ENCODE assay signal across 36 cellular contexts in genomic region chr18:7089369-7089768, GRCh38. TPM values are rescaled to one million over a fixed set of nuclear protein-coding genes. Genes with fewer than 3 reads are reported as not detected.
"Had no signal": no experiment of that assay in that cellular context is flagged by ENCODE, and none has a peak within 500 bp of the region (broad histone marks: within the 10 kb centered on the region; RNA-seq: fewer than 3 reads in every experiment).

No MANE protein-coding gene starts in this region.

- H3K4me1 Mint-ChIP-seq: activated CD4-positive, alpha-beta T cell treated with anti-CD3 and anti-CD28 coated beads, Interleukin-2, amount 10 ng/mL, durations not matched to agents 24 days and 14 days; activated naive CD8-positive, alpha-beta T cell treated with anti-CD3 and anti-CD28 coated beads for 36 hours; naive thymus-derived CD4-positive, alpha-beta T cell; T-helper 17 cell had no signal

- H3K4me3 Mint-ChIP-seq: activated CD4-positive, alpha-beta memory T cell treated with anti-CD3 and anti-CD28 coated beads for 36 hours; activated CD4-positive, alpha-beta T cell treated with anti-CD3 and anti-CD28 coated beads, Interleukin-2, amount 10 ng/mL, durations not matched to agents 24 days and 14 days; activated naive CD4-positive, alpha-beta T cell treated with anti-CD3 and anti-CD28 coated beads for 36 hours; activated naive CD8-positive, alpha-beta T cell treated with anti-CD3 and anti-CD28 coated beads for 36 hours; activated T-helper 1 cell treated with anti-CD3 and anti-CD28 coated beads, Interleukin-12 subunit alpha, Interleukin-12 subunit beta, Interleukin-2, Interleukin-4 antibody, amounts not matched to agents 30 ng/mL and 10 ng/mL and 1 ng/mL, durations not matched to agents 14 hours and 24 hours and 36 hours; effector memory CD8-positive, alpha-beta T cell; naive thymus-derived CD4-positive, alpha-beta T cell; T-helper 17 cell; type B pancreatic cell had no signal

- H3K4me1 ChIP-seq: body of pancreas, prostate gland had no signal

- H3K27me3 Mint-ChIP-seq: activated CD4-positive, alpha-beta memory T cell treated with anti-CD3 and anti-CD28 coated beads for 36 hours; activated CD4-positive, alpha-beta T cell treated with anti-CD3 and anti-CD28 coated beads, Interleukin-2, amount 10 ng/mL, durations not matched to agents 24 days and 14 days; activated naive CD8-positive, alpha-beta T cell treated with anti-CD3 and anti-CD28 coated beads for 36 hours; effector memory CD8-positive, alpha-beta T cell; type B pancreatic cell had no signal

- H3K4me3 ChIP-seq: adrenal gland, body of pancreas, cardiac muscle cell, heart right ventricle, ovary, prostate gland, skin epidermis, thoracic aorta had no signal

- DNase-seq: activated CD4-positive, alpha-beta memory T cell treated with anti-CD3 and anti-CD28 coated beads for 36 hours; activated CD4-positive, alpha-beta T cell treated with anti-CD3 and anti-CD28 coated beads, Interleukin-2, amount 10 ng/mL, durations not matched to agents 24 days and 14 days; activated CD4-positive, CD25-positive, alpha-beta regulatory T cell treated with anti-CD3 and anti-CD28 coated beads, Interleukin-2, amount 50 U/mL, for 72 hours; activated CD8-positive, alpha-beta memory T cell treated with anti-CD3 and anti-CD28 coated beads, Interleukin-2, amount 50 U/mL, for 4 hours; activated effector memory CD4-positive, alpha-beta T cell treated with anti-CD3 and anti-CD28 coated beads, Interleukin-2, amount 50 U/mL, for 16 hours; activated naive CD4-positive, alpha-beta T cell treated with anti-CD3 and anti-CD28 coated beads for 36 hours; activated naive CD8-positive, alpha-beta T cell treated with anti-CD3 and anti-CD28 coated beads for 36 hours; activated T-cell treated with anti-CD3 and anti-CD28 coated beads, Interleukin-2, amount 50 U/mL, for 1 hour; adrenal gland; aorta; body of pancreas; cortex of kidney; effector memory CD8-positive, alpha-beta T cell; foreskin fibroblast; heart right ventricle; islet precursor cell; left cardiac atrium; left ventricle myocardium superior; naive thymus-derived CD4-positive, alpha-beta T cell; ovary; retina; stimulated activated CD4-positive, alpha-beta T cell treated with anti-CD3 and anti-CD28 coated beads, Interleukin-12 subunit alpha, Interleukin-12 subunit beta, amount 100 ng/mL, for 4 hours; stimulated activated CD4-positive, alpha-beta T cell treated with anti-CD3 and anti-CD28 coated beads, Interleukin-4, amount 100 ng/mL, for 1 hour; stimulated activated naive CD8-positive, alpha-beta T cell treated with anti-CD3 and anti-CD28 coated beads, Interleukin-15, Interleukin-2, amounts not matched to agents 100 U/mL and 50 U/mL, for 24 hours; T-helper 17 cell; T1000; WERI-Rb-1 had no signal

- H3K9me3 ChIP-seq: adrenal gland, body of pancreas, heart right ventricle, ovary, prostate gland, thoracic aorta had no signal

- H3K36me3 ChIP-seq: adrenal gland, cardiac muscle cell, heart right ventricle, ovary, prostate gland, thoracic aorta, WERI-Rb-1 had no signal

- H3K27ac Mint-ChIP-seq: activated CD4-positive, alpha-beta memory T cell treated with anti-CD3 and anti-CD28 coated beads for 36 hours; activated CD4-positive, alpha-beta T cell treated with anti-CD3 and anti-CD28 coated beads, Interleukin-2, amount 10 ng/mL, durations not matched to agents 24 days and 14 days; activated naive CD4-positive, alpha-beta T cell treated with anti-CD3 and anti-CD28 coated beads for 36 hours; activated naive CD8-positive, alpha-beta T cell treated with anti-CD3 and anti-CD28 coated beads for 36 hours; activated T-helper 1 cell treated with anti-CD3 and anti-CD28 coated beads, Interleukin-12 subunit alpha, Interleukin-12 subunit beta, Interleukin-2, Interleukin-4 antibody, amounts not matched to agents 30 ng/mL and 10 ng/mL and 1 ng/mL, durations not matched to agents 14 hours and 24 hours and 36 hours; effector memory CD8-positive, alpha-beta T cell; naive thymus-derived CD4-positive, alpha-beta T cell; T-helper 17 cell; type B pancreatic cell had no signal

- ATAC-seq: body of pancreas; effector memory CD8-positive, alpha-beta T cell; heart right ventricle; left cardiac atrium; left ventricle myocardium superior; naive thymus-derived CD4-positive, alpha-beta T cell; sciatic nerve; stimulated activated naive CD8-positive, alpha-beta T cell treated with anti-CD3 and anti-CD28 coated beads, Interleukin-15, Interleukin-2, amounts not matched to agents 100 U/mL and 50 U/mL, for 24 hours; T-helper 17 cell had no signal

- H3K27ac ChIP-seq: adrenal gland, body of pancreas, cardiac muscle cell, heart right ventricle, prostate gland, skin epidermis, thoracic aorta, WERI-Rb-1 had no signal

- H3K36me3 Mint-ChIP-seq: activated CD4-positive, alpha-beta memory T cell treated with anti-CD3 and anti-CD28 coated beads for 36 hours; activated naive CD8-positive, alpha-beta T cell treated with anti-CD3 and anti-CD28 coated beads for 36 hours; naive thymus-derived CD4-positive, alpha-beta T cell had no signal

- H3K27me3 ChIP-seq: body of pancreas, cardiac muscle cell, ovary had no signal

- H3K9me3 Mint-ChIP-seq: activated CD4-positive, alpha-beta T cell treated with anti-CD3 and anti-CD28 coated beads, Interleukin-2, amount 10 ng/mL, durations not matched to agents 24 days and 14 days; activated naive CD4-positive, alpha-beta T cell treated with anti-CD3 and anti-CD28 coated beads for 36 hours; activated naive CD8-positive, alpha-beta T cell treated with anti-CD3 and anti-CD28 coated beads for 36 hours; activated T-helper 1 cell treated with anti-CD3 and anti-CD28 coated beads, Interleukin-12 subunit alpha, Interleukin-12 subunit beta, Interleukin-2, Interleukin-4 antibody, amounts not matched to agents 30 ng/mL and 10 ng/mL and 1 ng/mL, durations not matched to agents 14 hours and 24 hours and 36 hours; type B pancreatic cell had no signal

RNA-seq across cellular contexts. Expression of gene LAMA1, which starts 28.2 kb away (rescaled TPM):
- total RNA-seq: activated CD4-positive, alpha-beta memory T cell treated with anti-CD3 and anti-CD28 coated beads for 36 hours; activated CD4-positive, alpha-beta T cell treated with anti-CD3 and anti-CD28 coated beads, Interleukin-2, amount 10 ng/mL, durations not matched to agents 24 days and 14 days; activated CD8-positive, alpha-beta memory T cell treated with anti-CD3 and anti-CD28 coated beads for 36 hours; activated naive CD4-positive, alpha-beta T cell treated with anti-CD3 and anti-CD28 coated beads for 36 hours; activated naive CD8-positive, alpha-beta T cell treated with anti-CD3 and anti-CD28 coated beads for 36 hours; activated T-helper 1 cell treated with anti-CD3 and anti-CD28 coated beads, Interleukin-12 subunit alpha, Interleukin-12 subunit beta, Interleukin-2, Interleukin-4 antibody, amounts not matched to agents 30 ng/mL and 10 ng/mL and 1 ng/mL, durations not matched to agents 14 hours and 24 hours and 36 hours; endothelial cell of umbilical vein; naive thymus-derived CD4-positive, alpha-beta T cell; T-helper 17 cell had no signal
- polyA plus RNA-seq: naive thymus-derived CD4-positive, alpha-beta T cell had no signal
